11 cellular contexts compared by ENCODE assay signal in genomic region chr21:31282095-31282709, GRCh38.
A peak's percentile ranks its signal among the peaks of the same experiment; 100 is the strongest.
DNase-seq lines count a peak whose midpoint lies in the region; ATAC-seq and TF ChIP-seq lines count a peak whose summit lies in the region.
"Had no signal": no experiment of that assay in that cellular context is flagged by ENCODE, and none has a peak within 500 bp of the region (broad histone marks: within the 10 kb centered on the region; RNA-seq: fewer than 3 reads in every experiment).

No MANE protein-coding gene starts in this region.

- H3K4me3 Mint-ChIP-seq in stimulated activated naive CD8-positive, alpha-beta T cell treated with anti-CD3 and anti-CD28 coated beads, Interleukin-15, amount 100 ng/mL, for 72 hours: peak overlapping the region; percentile 20 to 25
- H3K4me3 Mint-ChIP-seq: activated B cell treated with CpG ODN at 0.5 μM for 24 hours had no signal

- no peaks in the 10 kb centered on the region for H3K27me3 Mint-ChIP-seq in stimulated activated naive CD8-positive, alpha-beta T cell treated with anti-CD3 and anti-CD28 coated beads, Interleukin-15, amount 100 ng/mL, for 72 hours
- H3K27me3 Mint-ChIP-seq: activated B cell treated with CpG ODN at 0.5 μM for 24 hours; CD8-positive, alpha-beta memory T cell had no signal

- H3K4me1 Mint-ChIP-seq in stimulated activated naive CD8-positive, alpha-beta T cell treated with anti-CD3 and anti-CD28 coated beads, Interleukin-15, amount 100 ng/mL, for 72 hours: peaks cover 37% of the 10 kb centered on the region
- H3K4me1 Mint-ChIP-seq: activated B cell treated with CpG ODN at 0.5 μM for 24 hours had no signal

- H3K9me3 Mint-ChIP-seq in stimulated activated naive CD8-positive, alpha-beta T cell treated with anti-CD3 and anti-CD28 coated beads, Interleukin-15, amount 100 ng/mL, for 72 hours: peaks cover 6 to 9% of the 10 kb centered on the region in 2 donors

- no peak overlapping the region for H3K4me3 ChIP-seq in kidney epithelial cell (ENCODE audit: low read depth, low read length)

- H3K27me3 ChIP-seq in kidney epithelial cell (ENCODE audit: control insufficient read depth, insufficient read depth, low read length): no peaks in the 10 kb centered on the region

- TF ChIP-seq CTCF in kidney epithelial cell (IDR thresholded peaks at IDR 0.05; ENCODE audit: insufficient read depth, low read length, poor library complexity, severe bottlenecking): no peak

- H3K36me3 ChIP-seq in kidney epithelial cell (ENCODE audit: control insufficient read depth, insufficient read depth, low read length): no peaks in the 10 kb centered on the region

- DNase-seq in stimulated activated naive CD8-positive, alpha-beta T cell treated with anti-CD3 and anti-CD28 coated beads, Interleukin-15, amount 100 ng/mL, for 72 hours: no peak
- no peak for DNase-seq in stimulated activated naive CD8-positive, alpha-beta T cell treated with anti-CD3 and anti-CD28 coated beads, Interleukin-15, Interleukin-2, amounts not matched to agents 100 U/mL and 50 U/mL, for 24 hours
- DNase-seq in astrocyte of the hippocampus (ENCODE audit: low read depth, low spot score) (peak; percentile 82), kidney epithelial cell (ENCODE audit: low read depth) (peak; percentile 61), DMS153 treated with DMSO at 0.1 percent for 48 hours (lab: John Stamatoyannopoulos, UW; ENCODE audit: unreplicated experiment) (no peak), GF-D8 (lab: John Stamatoyannopoulos, UW) (no peak), RKO (ENCODE audit: low spot score) (no peak)
- DNase-seq: activated B cell treated with CpG ODN at 0.5 μM for 24 hours, NCI-H2081 treated with DMSO at 0.1 percent for 48 hours had no signal

- no peak for ATAC-seq in stimulated activated naive CD8-positive, alpha-beta T cell treated with anti-CD3 and anti-CD28 coated beads, Interleukin-15, amount 100 ng/mL, for 72 hours
- ATAC-seq in stimulated activated naive CD8-positive, alpha-beta T cell treated with anti-CD3 and anti-CD28 coated beads, Interleukin-15, Interleukin-2, amounts not matched to agents 100 U/mL and 50 U/mL, for 24 hours: no peak
- no peak for ATAC-seq in GM19397 (IDR thresholded peaks at IDR 0.05; ENCODE audit: unreplicated experiment)

- H3K27ac Mint-ChIP-seq in stimulated activated naive CD8-positive, alpha-beta T cell treated with anti-CD3 and anti-CD28 coated beads, Interleukin-15, amount 100 ng/mL, for 72 hours: peak overlapping the region; percentile 34 to 89
- H3K27ac Mint-ChIP-seq: activated B cell treated with CpG ODN at 0.5 μM for 24 hours had no signal

Comparison
In these comparisons a context has a peak if more than half of its experiments do, and no peak if none do; other contexts are left out.
1. DNase-seq: peak in astrocyte of the hippocampus (single experiment) and kidney epithelial cell (single experiment); none in stimulated activated naive CD8-positive, alpha-beta T cell treated with anti-CD3 and anti-CD28 coated beads, Interleukin-15, amount 100 ng/mL, for 72 hours (0 of 2), stimulated activated naive CD8-positive, alpha-beta T cell treated with anti-CD3 and anti-CD28 coated beads, Interleukin-15, Interleukin-2, amounts not matched to agents 100 U/mL and 50 U/mL, for 24 hours (single experiment), DMS153 treated with DMSO at 0.1 percent for 48 hours (single experiment), GF-D8 (single experiment) and RKO (single experiment).